15 cellular contexts compared by ENCODE assay signal in the genomic region with DNA sequence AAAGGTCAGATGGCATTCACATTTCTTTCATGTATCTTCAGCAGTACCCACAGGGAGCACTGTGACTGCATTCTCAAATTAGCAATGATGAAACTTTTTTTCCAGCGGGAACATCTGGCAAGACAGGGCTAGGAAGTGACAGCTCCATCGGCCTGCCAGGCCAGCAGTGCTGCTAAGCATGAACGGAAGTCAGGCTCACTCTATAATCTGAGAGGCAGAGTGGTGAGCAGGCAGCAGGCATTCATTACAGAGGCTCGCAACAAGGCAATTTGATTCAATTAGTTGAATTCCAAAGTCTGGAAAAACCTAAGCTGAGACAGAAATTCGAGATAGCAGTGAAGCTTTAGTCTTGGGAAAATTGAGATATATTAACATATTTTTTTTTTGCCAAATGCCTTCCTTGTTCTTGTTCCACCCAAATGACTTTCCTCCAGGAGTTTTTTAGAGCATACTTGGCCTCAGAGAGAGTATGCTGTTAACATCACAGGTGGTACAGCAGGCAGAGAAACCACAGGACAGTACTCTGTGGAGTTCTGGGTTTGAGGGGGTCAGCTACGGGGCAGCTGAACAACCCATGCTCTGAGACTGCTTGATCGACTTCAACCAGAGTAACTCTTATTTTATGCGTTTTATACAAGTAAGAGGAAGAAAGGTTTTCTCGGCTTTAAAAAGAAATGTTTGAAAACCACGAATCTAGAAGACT.
A peak's percentile ranks its signal among the peaks of the same experiment; 100 is the strongest.
DNase-seq lines count a peak whose midpoint lies in the region; ATAC-seq and TF ChIP-seq lines count a peak whose summit lies in the region.
"Had no signal": no experiment of that assay in that cellular context is flagged by ENCODE, and none has a peak within 500 bp of the region (broad histone marks: within the 10 kb centered on the region; RNA-seq: fewer than 3 reads in every experiment).

No MANE protein-coding gene starts in this region.

- no peaks in the 10 kb centered on the region for H3K4me1 ChIP-seq in endodermal cell (ENCODE audit: control insufficient read depth, insufficient read depth, low read length)
- H3K4me1 ChIP-seq in mesodermal cell (ENCODE audit: control insufficient read depth, insufficient read depth, low read length, poor library complexity, severe bottlenecking) = no peaks in the 10 kb centered on the region
- H3K4me1 ChIP-seq: gastroesophageal sphincter had no signal

- 61 to 83% methylated on average over 5 to 10 of the region's 10 CpGs for WGBS in endodermal cell (ENCODE audit: insufficient coverage in 1 of 2, insufficient read length in 1 of 2), 2 experiments
- WGBS in mesodermal cell (ENCODE audit: insufficient coverage in 2 of 2), 2 experiments = 63 to 67% methylated on average over 4 to 8 of the region's 10 CpGs

- H3K27me3 ChIP-seq in endodermal cell (ENCODE audit: control insufficient read depth, insufficient read depth, low read length, poor library complexity, severe bottlenecking) = peaks cover 58% of the 10 kb centered on the region
- H3K27me3 ChIP-seq: gastroesophageal sphincter had no signal

- H3K9me3 Mint-ChIP-seq in endodermal cell = no peaks in the 10 kb centered on the region
- H3K9me3 Mint-ChIP-seq in activated T-cell treated with anti-CD3 and anti-CD28 coated beads, Interleukin-2, amount 50 U/mL, for 72 hours = no peaks in the 10 kb centered on the region
- H3K9me3 Mint-ChIP-seq: activated CD4-positive, alpha-beta memory T cell treated with anti-CD3 and anti-CD28 coated beads for 36 hours had no signal

- H3K36me3 ChIP-seq in endodermal cell (ENCODE audit: control insufficient read depth, insufficient read depth, low read length) (no peaks in the 10 kb centered on the region), mesodermal cell (ENCODE audit: control insufficient read depth, insufficient read depth, low read length) (no peaks in the 10 kb centered on the region)
- H3K36me3 ChIP-seq: gastroesophageal sphincter had no signal

- H3K9me3 ChIP-seq in endodermal cell (ENCODE audit: control insufficient read depth, low read length) (no peaks in the 10 kb centered on the region), mesodermal cell (ENCODE audit: control insufficient read depth, low read length) (no peaks in the 10 kb centered on the region)
- H3K9me3 ChIP-seq: gastroesophageal sphincter had no signal

- H3K4me3 ChIP-seq in endodermal cell (ENCODE audit: low read length) (no peak overlapping the region), mesodermal cell (ENCODE audit: extremely low read depth, insufficient read depth, low read length, poor library complexity, severe bottlenecking) (no peak overlapping the region)
- H3K4me3 ChIP-seq: gastroesophageal sphincter had no signal

- H3K4me3 Mint-ChIP-seq in endodermal cell = no peak overlapping the region
- H3K4me3 Mint-ChIP-seq in activated T-cell treated with anti-CD3 and anti-CD28 coated beads, Interleukin-2, amount 50 U/mL, for 72 hours = no peak overlapping the region
- H3K4me3 Mint-ChIP-seq: activated CD4-positive, alpha-beta memory T cell treated with anti-CD3 and anti-CD28 coated beads for 36 hours had no signal

- no peaks in the 10 kb centered on the region for H3K4me1 Mint-ChIP-seq in endodermal cell
- no peaks in the 10 kb centered on the region for H3K4me1 Mint-ChIP-seq in activated T-cell treated with anti-CD3 and anti-CD28 coated beads, Interleukin-2, amount 50 U/mL, for 72 hours (ENCODE audit: low read depth)

- H3K27ac ChIP-seq in endodermal cell (ENCODE audit: low read depth, low read length) (peak overlapping the region; percentile 19), mesodermal cell (ENCODE audit: low read depth, low read length, severe bottlenecking) (peak overlapping the region; percentile 30), RWPE1 (no peak overlapping the region)
- H3K27ac ChIP-seq: gastroesophageal sphincter had no signal

- no peak overlapping the region for H3K27ac Mint-ChIP-seq in endodermal cell
- no peak overlapping the region for H3K27ac Mint-ChIP-seq in activated T-cell treated with anti-CD3 and anti-CD28 coated beads, Interleukin-2, amount 50 U/mL, for 72 hours
- H3K27ac Mint-ChIP-seq: activated CD4-positive, alpha-beta memory T cell treated with anti-CD3 and anti-CD28 coated beads for 36 hours had no signal

- H3K9ac ChIP-seq in endodermal cell (ENCODE audit: extremely low read depth, low read length, poor library complexity, severe bottlenecking) = no peak overlapping the region

- ATAC-seq in activated T-cell treated with anti-CD3 and anti-CD28 coated beads, Interleukin-2, amount 50 U/mL, for 72 hours (replicated peaks in 1 of 2) = no peak
- ATAC-seq: gastroesophageal sphincter had no signal

- H3K27me3 Mint-ChIP-seq in endodermal cell (ENCODE audit: insufficient read depth) = peaks cover 46% of the 10 kb centered on the region
- H3K27me3 Mint-ChIP-seq in activated T-cell treated with anti-CD3 and anti-CD28 coated beads, Interleukin-2, amount 50 U/mL, for 72 hours (ENCODE audit: low read depth) = no peaks in the 10 kb centered on the region
- H3K27me3 Mint-ChIP-seq: activated CD4-positive, alpha-beta memory T cell treated with anti-CD3 and anti-CD28 coated beads for 36 hours had no signal

- no peaks in the 10 kb centered on the region for H3K36me3 Mint-ChIP-seq in endodermal cell (ENCODE audit: low read depth)
- no peaks in the 10 kb centered on the region for H3K36me3 Mint-ChIP-seq in activated T-cell treated with anti-CD3 and anti-CD28 coated beads, Interleukin-2, amount 50 U/mL, for 72 hours (ENCODE audit: insufficient read depth in 2 of 2)
- H3K36me3 Mint-ChIP-seq: activated CD4-positive, alpha-beta memory T cell treated with anti-CD3 and anti-CD28 coated beads for 36 hours had no signal

- POLR2A ChIA-PET in RWPE1 (lab: Yijun Ruan, JAX; ENCODE audit: low non-redundant PET) = no interaction called here

- DNase-seq in A172 (ENCODE audit: low spot score) (peak; percentile 8), LHCN-M2 (ENCODE audit: low read depth) (peak; percentile 37), endodermal cell (no peak), RWPE1 (ENCODE audit: low spot score) (no peak), NCI-H774 (lab: John Stamatoyannopoulos, UW) (no peak)
- no peak for DNase-seq in central memory CD4-positive, alpha-beta T cell
- DNase-seq in activated T-cell treated with anti-CD3 and anti-CD28 coated beads, Interleukin-2, amount 50 U/mL, for 72 hours = no peak
- DNase-seq: activated CD4-positive, alpha-beta memory T cell treated with anti-CD3 and anti-CD28 coated beads for 36 hours; activated naive CD4-positive, alpha-beta T cell; AML-193; NCI-H146; nucleus accumbens; T1000 had no signal

- TF ChIP-seq CTCF in endodermal cell (conservative IDR thresholded peaks at IDR 0.05) (no peak), RWPE1 (conservative IDR thresholded peaks at IDR 0.05; ENCODE audit: low read depth) (no peak)

- CTCF ChIA-PET in RWPE1 (lab: Yijun Ruan, JAX) = interaction anchor here (1.0 to 1.2 kb wide), 2 partner anchors 16 to 61 kb away, joined by 3 to 5 read pairs; no protein-coding TSS in a partner anchor

Comparison
In these comparisons a context has a peak if more than half of its experiments do, and no peak if none do; other contexts are left out.
1. DNase-seq: peak in A172 (single experiment) and LHCN-M2 (single experiment); none in endodermal cell (single experiment), central memory CD4-positive, alpha-beta T cell (single experiment), activated T-cell treated with anti-CD3 and anti-CD28 coated beads, Interleukin-2, amount 50 U/mL, for 72 hours (0 of 2), RWPE1 (single experiment) and NCI-H774 (single experiment).